Comparison of ENCODE assay signal across 2 cellular contexts in the genomic region with DNA sequence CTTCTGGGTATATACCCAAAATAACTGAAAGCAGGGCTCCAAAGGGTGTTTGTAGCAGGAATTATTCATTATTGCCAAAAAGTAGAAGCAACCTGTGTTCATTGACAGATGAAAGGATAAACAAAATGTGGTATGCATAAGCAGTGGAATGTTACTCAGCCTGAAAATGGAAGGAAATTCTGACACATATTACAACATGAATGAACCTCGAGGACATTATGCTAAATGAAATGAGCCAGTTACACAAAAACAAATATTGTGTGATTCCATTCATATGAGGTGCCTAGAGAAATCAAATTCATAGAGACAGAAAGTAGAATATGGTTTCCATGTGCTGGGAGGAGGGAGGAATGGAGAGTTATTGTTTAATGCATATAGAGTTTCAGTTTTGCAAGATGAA.
TF ChIP-seq lines count a peak whose summit lies in the region.

No MANE protein-coding gene starts in this region.

TF ChIP-seq in HepG2, 621 proteins besides CTCF, POLR2A, EP300 and RAD21:
- TF ChIP-seq ISX (CRISPR knock-in tag; conservative IDR thresholded peaks at IDR 0.05) = no peak
- TF ChIP-seq ZNF546 (CRISPR knock-in tag; conservative IDR thresholded peaks at IDR 0.05) = no peak
- no peak for TF ChIP-seq GPN1 (CRISPR knock-in tag; IDR thresholded peaks at IDR 0.05; ENCODE audit: borderline replicate concordance)
- TF ChIP-seq TFDP1 (CRISPR knock-in tag; IDR thresholded peaks at IDR 0.05; ENCODE audit: borderline replicate concordance) = no peak
- no peak for TF ChIP-seq MED13 (CRISPR knock-in tag; IDR thresholded peaks at IDR 0.05)
- no peak for TF ChIP-seq KDM2A (CRISPR knock-in tag; IDR thresholded peaks at IDR 0.05; ENCODE audit: borderline replicate concordance, low read depth)
- TF ChIP-seq CHD4 (IDR thresholded peaks at IDR 0.05; ENCODE audit: borderline replicate concordance, low read length) = no peak

TF ChIP-seq in K562, 482 proteins besides CTCF, POLR2A, EP300 and RAD21:
- TF ChIP-seq ZNF146 (CRISPR knock-in tag; IDR thresholded peaks at IDR 0.05; ENCODE audit: unreplicated experiment) (peak; percentile 31), RAD51 (IDR thresholded peaks at IDR 0.05; ENCODE audit: borderline replicate concordance, low read depth) (no peak)
